ENCODE assay signal across 14 cellular contexts in genomic region chr7:129652914-129653313, GRCh38. TPM values are rescaled to one million over a fixed set of nuclear protein-coding genes. Genes with fewer than 3 reads are reported as not detected.
A peak's percentile ranks its signal among the peaks of the same experiment; 100 is the strongest.
DNase-seq lines count a peak whose midpoint lies in the region; ATAC-seq lines count a peak whose summit lies in the region.
"Had no signal": no experiment of that assay in that cellular context is flagged by ENCODE, and none has a peak within 500 bp of the region (broad histone marks: within the 10 kb centered on the region; RNA-seq: fewer than 3 reads in every experiment).

No MANE protein-coding gene starts in this region.

- peaks cover 22% of the 10 kb centered on the region for H3K4me1 Mint-ChIP-seq in activated CD4-positive, alpha-beta T cell treated with anti-CD3 and anti-CD28 coated beads, Interleukin-2, amount 10 ng/mL, durations not matched to agents 24 days and 14 days
- peaks cover 61% of the 10 kb centered on the region for H3K4me1 Mint-ChIP-seq in activated naive CD8-positive, alpha-beta T cell treated with anti-CD3 and anti-CD28 coated beads, Interleukin-2, amount 50 U/mL, for 24 hours
- peaks cover 19 to 39% of the 10 kb centered on the region in 2 donors for H3K4me1 Mint-ChIP-seq in natural killer cell treated with Interleukin-12 subunit alpha and Interleukin-12 subunit beta and Interleukin-15 and Interleukin-18, amount 100 ng/mL, for 72 hours (ENCODE audit: low read depth in 2 of 2)

- H3K27ac Mint-ChIP-seq in activated CD4-positive, alpha-beta T cell treated with anti-CD3 and anti-CD28 coated beads, Interleukin-2, amount 10 ng/mL, durations not matched to agents 24 days and 14 days = no peak overlapping the region
- no peak overlapping the region for H3K27ac Mint-ChIP-seq in activated naive CD8-positive, alpha-beta T cell treated with anti-CD3 and anti-CD28 coated beads, Interleukin-2, amount 50 U/mL, for 24 hours
- H3K27ac Mint-ChIP-seq in natural killer cell treated with Interleukin-12 subunit alpha and Interleukin-12 subunit beta and Interleukin-15 and Interleukin-18, amount 100 ng/mL, for 72 hours = no peak overlapping the region
- H3K27ac Mint-ChIP-seq: IgD-negative memory B cell had no signal

- H3K9me3 Mint-ChIP-seq in activated CD4-positive, alpha-beta T cell treated with anti-CD3 and anti-CD28 coated beads, Interleukin-2, amount 10 ng/mL, durations not matched to agents 24 days and 14 days = no peaks in the 10 kb centered on the region
- no peaks in the 10 kb centered on the region for H3K9me3 Mint-ChIP-seq in activated naive CD8-positive, alpha-beta T cell treated with anti-CD3 and anti-CD28 coated beads, Interleukin-2, amount 50 U/mL, for 24 hours
- H3K9me3 Mint-ChIP-seq in natural killer cell treated with Interleukin-12 subunit alpha and Interleukin-12 subunit beta and Interleukin-15 and Interleukin-18, amount 100 ng/mL, for 72 hours = no peaks in the 10 kb centered on the region
- H3K9me3 Mint-ChIP-seq: IgD-negative memory B cell had no signal

- intact Hi-C loops in activated CD4-positive, alpha-beta T cell treated with anti-CD3 and anti-CD28 coated beads, Interleukin-2, amount 10 ng/mL, durations not matched to agents 24 days and 14 days (cut with micrococcal nuclease) = loop anchor here (5.0 kb wide), 1 partner anchor 36 kb away; no protein-coding TSS in a partner anchor

- H3K4me3 Mint-ChIP-seq in activated CD4-positive, alpha-beta T cell treated with anti-CD3 and anti-CD28 coated beads, Interleukin-2, amount 10 ng/mL, durations not matched to agents 24 days and 14 days = no peak overlapping the region
- no peak overlapping the region for H3K4me3 Mint-ChIP-seq in activated naive CD8-positive, alpha-beta T cell treated with anti-CD3 and anti-CD28 coated beads, Interleukin-2, amount 50 U/mL, for 24 hours
- H3K4me3 Mint-ChIP-seq in natural killer cell treated with Interleukin-12 subunit alpha and Interleukin-12 subunit beta and Interleukin-15 and Interleukin-18, amount 100 ng/mL, for 72 hours = no peak overlapping the region

- H3K27me3 Mint-ChIP-seq in activated CD4-positive, alpha-beta T cell treated with anti-CD3 and anti-CD28 coated beads, Interleukin-2, amount 10 ng/mL, durations not matched to agents 24 days and 14 days = no peaks in the 10 kb centered on the region
- no peaks in the 10 kb centered on the region for H3K27me3 Mint-ChIP-seq in activated naive CD8-positive, alpha-beta T cell treated with anti-CD3 and anti-CD28 coated beads, Interleukin-2, amount 50 U/mL, for 24 hours
- no peaks in the 10 kb centered on the region for H3K27me3 Mint-ChIP-seq in natural killer cell treated with Interleukin-12 subunit alpha and Interleukin-12 subunit beta and Interleukin-15 and Interleukin-18, amount 100 ng/mL, for 72 hours
- H3K27me3 Mint-ChIP-seq: IgD-negative memory B cell had no signal

- ATAC-seq in GM19468 (IDR thresholded peaks at IDR 0.05; ENCODE audit: extremely low read depth, unreplicated experiment) (peak; percentile 52), HG03045 (IDR thresholded peaks at IDR 0.05; ENCODE audit: unreplicated experiment) (peak; percentile 68)
- ATAC-seq in activated naive CD8-positive, alpha-beta T cell treated with anti-CD3 and anti-CD28 coated beads, Interleukin-2, amount 50 U/mL, for 24 hours = peak; percentile 69
- no peak for ATAC-seq in natural killer cell treated with Interleukin-12 subunit alpha and Interleukin-12 subunit beta and Interleukin-15 and Interleukin-18, amount 100 ng/mL, for 72 hours
- ATAC-seq: left colon, mucosa of descending colon had no signal

- peaks cover 31% of the 10 kb centered on the region for H3K36me3 Mint-ChIP-seq in activated CD4-positive, alpha-beta T cell treated with anti-CD3 and anti-CD28 coated beads, Interleukin-2, amount 10 ng/mL, durations not matched to agents 24 days and 14 days (ENCODE audit: low read depth)
- peaks cover 7% of the 10 kb centered on the region for H3K36me3 Mint-ChIP-seq in activated naive CD8-positive, alpha-beta T cell treated with anti-CD3 and anti-CD28 coated beads, Interleukin-2, amount 50 U/mL, for 24 hours (ENCODE audit: low read depth)
- peaks cover 14% of the 10 kb centered on the region for H3K36me3 Mint-ChIP-seq in natural killer cell treated with Interleukin-12 subunit alpha and Interleukin-12 subunit beta and Interleukin-15 and Interleukin-18, amount 100 ng/mL, for 72 hours

- peak; percentile 38 for DNase-seq in activated CD4-positive, alpha-beta T cell treated with anti-CD3 and anti-CD28 coated beads for 48 hours
- no peak for DNase-seq in activated CD4-positive, alpha-beta T cell treated with anti-CD3 and anti-CD28 coated beads, Interleukin-2, amount 10 ng/mL, durations not matched to agents 24 days and 14 days
- DNase-seq in activated naive CD8-positive, alpha-beta T cell treated with anti-CD3 and anti-CD28 coated beads, Interleukin-2, amount 50 U/mL, for 24 hours = no peak
- DNase-seq in kidney glomerular epithelial cell (lab: John Stamatoyannopoulos, UW) (no peak), GM19238 (ENCODE audit: insufficient read length, low spot score) (no peak)
- DNase-seq in natural killer cell treated with Interleukin-12 subunit alpha and Interleukin-12 subunit beta and Interleukin-15 and Interleukin-18, amount 100 ng/mL, for 72 hours (ENCODE audit: low spot score) = no peak
- DNase-seq: left colon; mucosa of descending colon; NCI-H1092; stimulated activated naive CD4-positive, alpha-beta T cell; upper lobe of left lung had no signal

RNA-seq across cellular contexts. Expression of gene NRF1, which starts 41.4 kb away (rescaled TPM):
- total RNA-seq in activated CD4-positive, alpha-beta T cell treated with anti-CD3 and anti-CD28 coated beads, Interleukin-2, amount 10 ng/mL, durations not matched to agents 24 days and 14 days = 22.3 and 23.2 TPM in 2 replicates
- total RNA-seq in natural killer cell treated with Interleukin-12 subunit alpha and Interleukin-12 subunit beta and Interleukin-15 and Interleukin-18, amount 100 ng/mL, for 72 hours = 10 to 100 TPM; 27.6 to 31.9 TPM

Comparison
In these comparisons a context has a peak if more than half of its experiments do, and no peak if none do; other contexts are left out.
1. ATAC-seq: peak in GM19468 (single experiment), HG03045 (single experiment) and activated naive CD8-positive, alpha-beta T cell treated with anti-CD3 and anti-CD28 coated beads, Interleukin-2, amount 50 U/mL, for 24 hours (single experiment); none in natural killer cell treated with Interleukin-12 subunit alpha and Interleukin-12 subunit beta and Interleukin-15 and Interleukin-18, amount 100 ng/mL, for 72 hours (0 of 2).